Comparison of ENCODE assay signal across 8 cellular contexts in genomic region chr2:86079981-86080911, GRCh38. TPM values are rescaled to one million over a fixed set of nuclear protein-coding genes. Genes with fewer than 3 reads are reported as not detected.
DNase-seq lines count a peak whose midpoint lies in the region; FAIRE-seq and TF ChIP-seq lines count a peak whose summit lies in the region.

No MANE protein-coding gene starts in this region.

- no peak overlapping the region for H3K9ac ChIP-seq in SU-DHL-6 (ENCODE audit: low read length)

- H3K9me3 ChIP-seq in SU-DHL-6 (ENCODE audit: insufficient read depth, low read length), result no peaks in the 10 kb centered on the region

- intact Hi-C loops in cardiac septum (cut with DNase I), result loop anchor here (1.0 to 10.0 kb wide), 3 partner anchors 55 to 253 kb away; partner anchors contain the start of gene ST3GAL5

- H3K79me2 ChIP-seq in SU-DHL-6 (ENCODE audit: insufficient read depth, low read length), result no peaks in the 10 kb centered on the region

- H3K27ac ChIP-seq in SU-DHL-6 (ENCODE audit: low read depth, low read length), result 0 out of 2 replicates have a peak overlapping the region, but pooled peaks have one; percentile 15

- no peaks in the 10 kb centered on the region for H3K9me3 Mint-ChIP-seq in activated naive CD8-positive, alpha-beta T cell (ENCODE audit: low read depth)

- H3K4me1 Mint-ChIP-seq in activated naive CD8-positive, alpha-beta T cell (ENCODE audit: low read depth), result peaks cover 24% of the 10 kb centered on the region

- 0 out of 2 replicates have a peak, but pooled peaks cover 4% of the 10 kb centered on the region for H3F3A ChIP-seq in SU-DHL-6 (ENCODE audit: insufficient read depth)

- H3K36me3 Mint-ChIP-seq in activated naive CD8-positive, alpha-beta T cell, result peaks cover 10% of the 10 kb centered on the region

- H4K20me1 ChIP-seq in SU-DHL-6 (ENCODE audit: low read depth, low read length), result no peaks in the 10 kb centered on the region

- no peaks in the 10 kb centered on the region for H3K9me2 ChIP-seq in SU-DHL-6 (replicated peaks; ENCODE audit: insufficient read depth, low read length)

- no peak for DNase-seq in GM12864 (ENCODE audit: low read depth)
- DNase-seq in H54 (ENCODE audit: insufficient read length, low spot score), result peak; percentile 37
- DNase-seq in LNCaP clone FGC (ENCODE audit: low read depth), result no peak
- peak; percentile 91 for DNase-seq in cardiac septum (ENCODE audit: low spot score)
- peak; percentile 52 for DNase-seq in renal cortical epithelial cell (ENCODE audit: low read depth)
- no peak for DNase-seq in T1000 (lab: John Stamatoyannopoulos, UW)

- H3K27me3 Mint-ChIP-seq in activated naive CD8-positive, alpha-beta T cell, result no peaks in the 10 kb centered on the region

- H3K36me3 ChIP-seq in SU-DHL-6 (ENCODE audit: low read length), result peaks cover 8% of the 10 kb centered on the region

- no peaks in the 10 kb centered on the region for H3K27me3 ChIP-seq in SU-DHL-6 (ENCODE audit: low read length)

- H3K27ac Mint-ChIP-seq in activated naive CD8-positive, alpha-beta T cell, result no peak overlapping the region

- no peak overlapping the region for H2AFZ ChIP-seq in SU-DHL-6 (ENCODE audit: low read depth, low read length, severe bottlenecking)

- no peak for FAIRE-seq in H54 (lab: Jason Lieb, UNC)

- H3K4me3 Mint-ChIP-seq in activated naive CD8-positive, alpha-beta T cell, result peak overlapping the region; percentile 13

- TF ChIP-seq CTCF in GM12864 (IDR thresholded peaks at IDR 0.05; ENCODE audit: low read depth, low read length, missing control alignments) (peak; percentile 91), LNCaP clone FGC (IDR thresholded peaks at IDR 0.05; ENCODE audit: control insufficient read depth, extremely low read depth, insufficient read depth) (peak; percentile 73), SU-DHL-6 (IDR thresholded peaks at IDR 0.05; ENCODE audit: insufficient read depth, low read length, poor library complexity, severe bottlenecking) (peak; percentile 54)

- H3K4me3 ChIP-seq in GM12864 (ENCODE audit: low read depth, low read length) (no peak overlapping the region), LNCaP clone FGC (ENCODE audit: low read depth, low read length) (no peak overlapping the region), SU-DHL-6 (ENCODE audit: insufficient read depth, low read length, poor library complexity, severe bottlenecking) (no peak overlapping the region)

- TF ChIP-seq POLR2A in H54 (IDR thresholded peaks at IDR 0.05; ENCODE audit: low read depth, low read length), result no peak

- no peak overlapping the region for H3K4me2 ChIP-seq in SU-DHL-6 (ENCODE audit: low read depth, low read length, poor library complexity, severe bottlenecking)

RNA-seq across cellular contexts. Expression of gene POLR1A, which starts 25.4 kb away (rescaled TPM):
- total RNA-seq in cardiac septum (24.3 TPM), renal cortical epithelial cell (17.4 and 40.4 TPM in 2 replicates)

RNA-seq across cellular contexts. Expression of gene PTCD3, which starts 25.8 kb away (rescaled TPM):
- total RNA-seq in cardiac septum (146 TPM), renal cortical epithelial cell (96.2 and 125 TPM in 2 replicates)

Comparison
In these comparisons a context has a peak if more than half of its experiments do, and no peak if none do; other contexts are left out.
1. DNase-seq: peak in H54 (single experiment), cardiac septum (single experiment) and renal cortical epithelial cell (single experiment); none in GM12864 (single experiment), LNCaP clone FGC (single experiment) and T1000 (single experiment).
2. Peak in every context shown above with its lines, with median percentiles within 50 percentile points of each other: CTCF ChIP-seq.